17 cellular contexts compared by ENCODE assay signal in the genomic region with DNA sequence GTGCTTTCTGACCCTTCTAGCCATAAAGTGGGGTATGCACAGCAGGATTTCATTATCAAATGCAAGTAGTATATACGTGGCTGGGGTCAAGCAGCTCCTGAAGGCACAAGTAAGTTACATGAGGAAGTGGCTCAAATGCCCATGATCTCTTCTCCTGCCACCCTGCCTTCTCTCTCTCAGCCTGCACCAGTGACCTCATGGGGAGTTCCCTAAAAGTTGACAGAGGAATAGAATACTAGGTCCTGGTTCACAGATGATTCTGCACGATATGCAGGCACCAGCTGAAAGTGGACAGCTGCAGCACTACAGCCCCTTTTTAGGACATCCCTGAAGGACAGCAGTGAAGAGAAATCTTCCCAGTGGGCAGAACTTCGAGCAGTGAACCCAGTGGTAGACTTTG.
DNase-seq lines count a peak whose midpoint lies in the region; ATAC-seq, FAIRE-seq and TF ChIP-seq lines count a peak whose summit lies in the region.
"Had no signal": no experiment of that assay in that cellular context is flagged by ENCODE, and none has a peak within 500 bp of the region (broad histone marks: within the 10 kb centered on the region; RNA-seq: fewer than 3 reads in every experiment).

No MANE protein-coding gene starts in this region.

- TF ChIP-seq RAD21 in SK-N-SH (IDR thresholded peaks at IDR 0.05; ENCODE audit: low read length), result no peak

- H3K9ac ChIP-seq in endothelial cell of umbilical vein (replicated peaks; ENCODE audit: extremely low read depth, insufficient read depth, low read length) (no peak overlapping the region), SK-N-SH (no peak overlapping the region)

- no peak for TF ChIP-seq POLR2A in endothelial cell of umbilical vein (IDR thresholded peaks at IDR 0.05; ENCODE audit: low read depth, low read length)

- FAIRE-seq in endothelial cell of umbilical vein (lab: Jason Lieb, UNC), result peak; percentile 15

- dilution Hi-C loops in endothelial cell of umbilical vein (cut with MboI; ENCODE audit: extremely low pct_ligation_motif_present, low sequenced_read_pairs), result no loop called here

- H3K27ac ChIP-seq in endothelial cell of umbilical vein (ENCODE audit: insufficient read depth, low read depth, low read length), result no peak overlapping the region
- H3K27ac ChIP-seq in SK-N-SH (ENCODE audit: low read depth in 2 of 2, low read length in 1 of 2), result no peak overlapping the region

- WGBS in SK-N-SH (ENCODE audit: low lambda C conversion rate), result 47% methylated on average over 3 of the region's 3 CpGs

- H3K4me2 ChIP-seq in endothelial cell of umbilical vein (ENCODE audit: insufficient read depth, low read length) (no peak overlapping the region), SK-N-SH (no peak overlapping the region)
- H3K4me2 ChIP-seq: GM23338 had no signal

- BruUV-seq in endothelial cell of umbilical vein (replicated peaks; lab: Mats Ljungman, UMichigan), result no TSS peak

- H3K4me3 ChIP-seq in endothelial cell of umbilical vein (replicated peaks in 1 of 3; ENCODE audit: insufficient read depth in 1 of 3, low read depth in 1 of 3, low read length in 3 of 3) (no peak overlapping the region), SK-N-SH (ENCODE audit: low read depth in 2 of 2, low read length in 1 of 2) (no peak overlapping the region)
- H3K4me3 ChIP-seq: GM23338, MG63 had no signal

- no peaks in the 10 kb centered on the region for H3F3A ChIP-seq in SK-N-SH (replicated peaks; ENCODE audit: insufficient read depth)

- no peaks in the 10 kb centered on the region for H3K27me3 ChIP-seq in endothelial cell of umbilical vein (ENCODE audit: control insufficient read depth in 2 of 2, insufficient read depth in 2 of 2, low read length in 2 of 2)
- no peaks in the 10 kb centered on the region for H3K27me3 ChIP-seq in SK-N-SH (ENCODE audit: insufficient read depth)
- H3K27me3 ChIP-seq: MG63 had no signal

- POLR2A ChIA-PET in endothelial cell of umbilical vein (lab: Charles Lee) (no interaction called here), SK-N-SH (lab: Yijun Ruan, JAX) (no interaction called here)

- H3K36me3 ChIP-seq in endothelial cell of umbilical vein (ENCODE audit: control insufficient read depth in 2 of 2, extremely low read depth in 1 of 2, insufficient read depth in 2 of 2, low read length in 2 of 2) (no peaks in the 10 kb centered on the region), SK-N-SH (replicated peaks in 1 of 2; ENCODE audit: control insufficient read depth in 1 of 2, insufficient read depth in 2 of 2, low read length in 1 of 2) (no peaks in the 10 kb centered on the region)
- H3K36me3 ChIP-seq: MG63 had no signal

- TF ChIP-seq CTCF in endothelial cell of umbilical vein (IDR thresholded peaks at IDR 0.05; ENCODE audit: extremely low read depth in 1 of 2, insufficient read depth in 1 of 2, low read depth in 1 of 2, low read length in 2 of 2) (no peak), SK-N-SH (IDR thresholded peaks at IDR 0.05) (no peak)

- H3K79me2 ChIP-seq in endothelial cell of umbilical vein (ENCODE audit: control insufficient read depth, insufficient read depth, low read length), result no peaks in the 10 kb centered on the region
- no peaks in the 10 kb centered on the region for H3K79me2 ChIP-seq in SK-N-SH (ENCODE audit: insufficient read depth)

- no peaks in the 10 kb centered on the region for H3K9me3 ChIP-seq in endothelial cell of umbilical vein (replicated peaks; ENCODE audit: control insufficient read depth, insufficient read depth, low read length)
- H3K9me3 ChIP-seq in SK-N-SH, result no peaks in the 10 kb centered on the region; the same call in 1 of the 2 replicates
- H3K9me3 ChIP-seq: MG63 had no signal

- H4K20me1 ChIP-seq in endothelial cell of umbilical vein (replicated peaks; ENCODE audit: control insufficient read depth, extremely low read depth, insufficient read depth, low read length) (no peaks in the 10 kb centered on the region), SK-N-SH (ENCODE audit: insufficient read depth) (no peaks in the 10 kb centered on the region)

- ATAC-seq in GM18511 (IDR thresholded peaks at IDR 0.05; ENCODE audit: unreplicated experiment) (peak; percentile 79), GM19463 (IDR thresholded peaks at IDR 0.05; ENCODE audit: unreplicated experiment) (peak; percentile 62), HG03095 (IDR thresholded peaks at IDR 0.05; ENCODE audit: unreplicated experiment) (peak; percentile 63), GM21723 (IDR thresholded peaks at IDR 0.05; ENCODE audit: unreplicated experiment) (no peak)
- ATAC-seq: GM23338 had no signal

- no peaks in the 10 kb centered on the region for H3K9me1 ChIP-seq in endothelial cell of umbilical vein (replicated peaks; ENCODE audit: control insufficient read depth, extremely low read depth, insufficient read depth, low read length)

- intact Hi-C loops in endothelial cell of umbilical vein (cut with micrococcal nuclease), result no loop called here

- no peaks in the 10 kb centered on the region for H3K4me1 ChIP-seq in endothelial cell of umbilical vein (ENCODE audit: control insufficient read depth, extremely low read depth, insufficient read depth, low read length)
- H3K4me1 ChIP-seq in SK-N-SH (ENCODE audit: control insufficient read depth in 1 of 2, insufficient read depth in 2 of 2, low read depth in 1 of 2, low read length in 1 of 2), result no peaks in the 10 kb centered on the region

- H2AFZ ChIP-seq in endothelial cell of umbilical vein (ENCODE audit: low read depth, low read length) (no peak overlapping the region), SK-N-SH (ENCODE audit: low read depth) (no peak overlapping the region)
- H2AFZ ChIP-seq: GM23338 had no signal

- no peak for TF ChIP-seq EP300 in SK-N-SH (IDR thresholded peaks at IDR 0.05; ENCODE audit: borderline replicate concordance in 1 of 2, low read depth in 1 of 2, low read length in 1 of 2)

- CTCF ChIA-PET in endothelial cell of umbilical vein (lab: Charles Lee) (no interaction called here), SK-N-SH (lab: Yijun Ruan, JAX) (no interaction called here)

- no peaks in the 10 kb centered on the region for H3K9me2 ChIP-seq in SK-N-SH

- no peak for DNase-seq in endothelial cell of umbilical vein (ENCODE audit: low read depth, low spot score)
- no peak for DNase-seq in NCI-H2029 treated with DMSO at 0.1 percent for 48 hours (lab: John Stamatoyannopoulos, UW)
- no peak for DNase-seq in SK-N-SH
- DNase-seq: DMS153, DND-41, H9, KBM-7, MG63, NCI-H2029, NCI-H526 treated with DMSO at 0.1 percent for 48 hours, RPMI8226, SHP77 had no signal

TF ChIP-seq in endothelial cell of umbilical vein, 7 proteins besides CTCF, POLR2A, EP300 and RAD21:
- TF ChIP-seq POLR2AphosphoS5 (IDR thresholded peaks at IDR 0.05; ENCODE audit: insufficient read depth, low read depth, low read length) (no peak), EZH2 (IDR thresholded peaks at IDR 0.05; ENCODE audit: borderline replicate concordance, low read depth, low read length, severe bottlenecking) (no peak)
TF ChIP-seq in endothelial cell of umbilical vein: peak in this region for 0.

TF ChIP-seq in SK-N-SH, 30 proteins besides CTCF, POLR2A, EP300 and RAD21:
- no peak for TF ChIP-seq RFX5 (IDR thresholded peaks at IDR 0.05; ENCODE audit: low read length)
- TF ChIP-seq TEAD4 (IDR thresholded peaks at IDR 0.05; ENCODE audit: borderline replicate concordance, insufficient read depth), result no peak
- no peak for TF ChIP-seq EZH2phosphoT487 (IDR thresholded peaks at IDR 0.05; ENCODE audit: borderline replicate concordance, low read depth)
- TF ChIP-seq TAF1 (IDR thresholded peaks at IDR 0.05; ENCODE audit: borderline replicate concordance, low read depth, low read length), result no peak
- TF ChIP-seq YY1 (IDR thresholded peaks at IDR 0.05; ENCODE audit: low read depth), result no peak
